In the genomic region with DNA sequence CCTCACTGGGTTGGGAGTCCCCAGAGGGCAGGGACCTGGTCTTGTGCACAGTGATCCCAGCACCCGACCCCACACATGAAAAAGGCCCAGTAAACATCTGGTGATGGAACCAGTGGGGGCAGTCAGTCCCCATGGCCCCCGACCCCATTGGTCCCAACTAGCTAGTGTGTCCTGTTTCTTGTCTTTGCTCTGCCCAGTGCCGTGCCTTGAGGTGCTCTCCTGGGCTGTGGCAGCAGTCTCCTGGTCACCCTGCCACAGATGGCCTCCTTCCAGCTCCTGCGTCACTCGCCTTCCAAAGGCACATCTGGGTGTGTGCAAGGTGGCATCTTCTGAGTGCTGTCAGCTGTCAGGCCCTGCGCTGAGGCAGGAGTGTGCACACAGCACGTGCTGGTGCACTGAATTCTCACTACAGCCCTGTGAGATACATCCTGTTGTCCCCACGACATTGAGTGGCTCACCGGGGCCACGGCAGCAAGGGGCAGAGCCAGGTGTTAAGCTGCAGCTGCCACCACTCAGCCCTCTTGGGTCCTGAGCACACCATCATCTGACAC, we compare ENCODE assay signal across 1 cellular context.
TF ChIP-seq lines count a peak whose summit lies in the region.

No MANE protein-coding gene starts in this region.

TF ChIP-seq in GM23338, 12 proteins besides CTCF, POLR2A, EP300 and RAD21 (continued from another document):
- TF ChIP-seq, protein P1, sequence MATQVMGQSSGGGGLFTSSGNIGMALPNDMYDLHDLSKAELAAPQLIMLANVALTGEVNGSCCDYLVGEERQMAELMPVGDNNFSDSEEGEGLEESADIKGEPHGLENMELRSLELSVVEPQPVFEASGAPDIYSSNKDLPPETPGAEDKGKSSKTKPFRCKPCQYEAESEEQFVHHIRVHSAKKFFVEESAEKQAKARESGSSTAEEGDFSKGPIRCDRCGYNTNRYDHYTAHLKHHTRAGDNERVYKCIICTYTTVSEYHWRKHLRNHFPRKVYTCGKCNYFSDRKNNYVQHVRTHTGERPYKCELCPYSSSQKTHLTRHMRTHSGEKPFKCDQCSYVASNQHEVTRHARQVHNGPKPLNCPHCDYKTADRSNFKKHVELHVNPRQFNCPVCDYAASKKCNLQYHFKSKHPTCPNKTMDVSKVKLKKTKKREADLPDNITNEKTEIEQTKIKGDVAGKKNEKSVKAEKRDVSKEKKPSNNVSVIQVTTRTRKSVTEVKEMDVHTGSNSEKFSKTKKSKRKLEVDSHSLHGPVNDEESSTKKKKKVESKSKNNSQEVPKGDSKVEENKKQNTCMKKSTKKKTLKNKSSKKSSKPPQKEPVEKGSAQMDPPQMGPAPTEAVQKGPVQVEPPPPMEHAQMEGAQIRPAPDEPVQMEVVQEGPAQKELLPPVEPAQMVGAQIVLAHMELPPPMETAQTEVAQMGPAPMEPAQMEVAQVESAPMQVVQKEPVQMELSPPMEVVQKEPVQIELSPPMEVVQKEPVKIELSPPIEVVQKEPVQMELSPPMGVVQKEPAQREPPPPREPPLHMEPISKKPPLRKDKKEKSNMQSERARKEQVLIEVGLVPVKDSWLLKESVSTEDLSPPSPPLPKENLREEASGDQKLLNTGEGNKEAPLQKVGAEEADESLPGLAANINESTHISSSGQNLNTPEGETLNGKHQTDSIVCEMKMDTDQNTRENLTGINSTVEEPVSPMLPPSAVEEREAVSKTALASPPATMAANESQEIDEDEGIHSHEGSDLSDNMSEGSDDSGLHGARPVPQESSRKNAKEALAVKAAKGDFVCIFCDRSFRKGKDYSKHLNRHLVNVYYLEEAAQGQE (IDR thresholded peaks at IDR 0.05; ENCODE audit: unreplicated experiment), result no peak
- TF ChIP-seq, protein P2, sequence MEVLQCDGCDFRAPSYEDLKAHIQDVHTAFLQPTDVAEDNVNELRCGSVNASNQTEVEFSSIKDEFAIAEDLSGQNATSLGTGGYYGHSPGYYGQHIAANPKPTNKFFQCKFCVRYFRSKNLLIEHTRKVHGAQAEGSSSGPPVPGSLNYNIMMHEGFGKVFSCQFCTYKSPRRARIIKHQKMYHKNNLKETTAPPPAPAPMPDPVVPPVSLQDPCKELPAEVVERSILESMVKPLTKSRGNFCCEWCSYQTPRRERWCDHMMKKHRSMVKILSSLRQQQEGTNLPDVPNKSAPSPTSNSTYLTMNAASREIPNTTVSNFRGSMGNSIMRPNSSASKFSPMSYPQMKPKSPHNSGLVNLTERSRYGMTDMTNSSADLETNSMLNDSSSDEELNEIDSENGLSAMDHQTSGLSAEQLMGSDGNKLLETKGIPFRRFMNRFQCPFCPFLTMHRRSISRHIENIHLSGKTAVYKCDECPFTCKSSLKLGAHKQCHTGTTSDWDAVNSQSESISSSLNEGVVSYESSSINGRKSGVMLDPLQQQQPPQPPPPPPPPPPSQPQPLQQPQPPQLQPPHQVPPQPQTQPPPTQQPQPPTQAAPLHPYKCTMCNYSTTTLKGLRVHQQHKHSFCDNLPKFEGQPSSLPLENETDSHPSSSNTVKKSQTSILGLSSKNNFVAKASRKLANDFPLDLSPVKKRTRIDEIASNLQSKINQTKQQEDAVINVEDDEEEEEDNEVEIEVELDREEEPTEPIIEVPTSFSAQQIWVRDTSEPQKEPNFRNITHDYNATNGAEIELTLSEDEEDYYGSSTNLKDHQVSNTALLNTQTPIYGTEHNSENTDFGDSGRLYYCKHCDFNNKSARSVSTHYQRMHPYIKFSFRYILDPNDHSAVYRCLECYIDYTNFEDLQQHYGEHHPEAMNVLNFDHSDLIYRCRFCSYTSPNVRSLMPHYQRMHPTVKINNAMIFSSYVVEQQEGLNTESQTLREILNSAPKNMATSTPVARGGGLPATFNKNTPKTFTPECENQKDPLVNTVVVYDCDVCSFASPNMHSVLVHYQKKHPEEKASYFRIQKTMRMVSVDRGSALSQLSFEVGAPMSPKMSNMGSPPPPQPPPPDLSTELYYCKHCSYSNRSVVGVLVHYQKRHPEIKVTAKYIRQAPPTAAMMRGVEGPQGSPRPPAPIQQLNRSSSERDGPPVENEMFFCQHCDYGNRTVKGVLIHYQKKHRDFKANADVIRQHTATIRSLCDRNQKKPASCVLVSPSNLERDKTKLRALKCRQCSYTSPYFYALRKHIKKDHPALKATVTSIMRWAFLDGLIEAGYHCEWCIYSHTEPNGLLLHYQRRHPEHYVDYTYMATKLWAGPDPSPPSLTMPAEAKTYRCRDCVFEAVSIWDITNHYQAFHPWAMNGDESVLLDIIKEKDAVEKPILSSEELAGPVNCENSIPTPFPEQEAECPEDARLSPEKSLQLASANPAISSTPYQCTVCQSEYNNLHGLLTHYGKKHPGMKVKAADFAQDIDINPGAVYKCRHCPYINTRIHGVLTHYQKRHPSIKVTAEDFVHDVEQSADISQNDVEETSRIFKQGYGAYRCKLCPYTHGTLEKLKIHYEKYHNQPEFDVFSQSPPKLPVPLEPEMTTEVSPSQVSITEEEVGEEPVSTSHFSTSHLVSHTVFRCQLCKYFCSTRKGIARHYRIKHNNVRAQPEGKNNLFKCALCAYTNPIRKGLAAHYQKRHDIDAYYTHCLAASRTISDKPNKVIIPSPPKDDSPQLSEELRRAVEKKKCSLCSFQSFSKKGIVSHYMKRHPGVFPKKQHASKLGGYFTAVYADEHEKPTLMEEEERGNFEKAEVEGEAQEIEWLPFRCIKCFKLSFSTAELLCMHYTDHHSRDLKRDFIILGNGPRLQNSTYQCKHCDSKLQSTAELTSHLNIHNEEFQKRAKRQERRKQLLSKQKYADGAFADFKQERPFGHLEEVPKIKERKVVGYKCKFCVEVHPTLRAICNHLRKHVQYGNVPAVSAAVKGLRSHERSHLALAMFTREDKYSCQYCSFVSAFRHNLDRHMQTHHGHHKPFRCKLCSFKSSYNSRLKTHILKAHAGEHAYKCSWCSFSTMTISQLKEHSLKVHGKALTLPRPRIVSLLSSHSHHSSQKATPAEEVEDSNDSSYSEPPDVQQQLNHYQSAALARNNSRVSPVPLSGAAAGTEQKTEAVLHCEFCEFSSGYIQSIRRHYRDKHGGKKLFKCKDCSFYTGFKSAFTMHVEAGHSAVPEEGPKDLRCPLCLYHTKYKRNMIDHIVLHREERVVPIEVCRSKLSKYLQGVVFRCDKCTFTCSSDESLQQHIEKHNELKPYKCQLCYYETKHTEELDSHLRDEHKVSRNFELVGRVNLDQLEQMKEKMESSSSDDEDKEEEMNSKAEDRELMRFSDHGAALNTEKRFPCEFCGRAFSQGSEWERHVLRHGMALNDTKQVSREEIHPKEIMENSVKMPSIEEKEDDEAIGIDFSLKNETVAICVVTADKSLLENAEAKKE (CRISPR knock-in tag; IDR thresholded peaks at IDR 0.05), result no peak
- TF ChIP-seq STAT1 (IDR thresholded peaks at IDR 0.05; ENCODE audit: unreplicated experiment), result no peak
- TF ChIP-seq JUNB (IDR thresholded peaks at IDR 0.05; ENCODE audit: unreplicated experiment), result no peak
- TF ChIP-seq CREB1 (CRISPR knock-in tag; IDR thresholded peaks at IDR 0.05; ENCODE audit: low read depth), result no peak
- no peak for TF ChIP-seq ZNF114 (CRISPR knock-in tag; IDR thresholded peaks at IDR 0.05)
- TF ChIP-seq, protein P3, sequence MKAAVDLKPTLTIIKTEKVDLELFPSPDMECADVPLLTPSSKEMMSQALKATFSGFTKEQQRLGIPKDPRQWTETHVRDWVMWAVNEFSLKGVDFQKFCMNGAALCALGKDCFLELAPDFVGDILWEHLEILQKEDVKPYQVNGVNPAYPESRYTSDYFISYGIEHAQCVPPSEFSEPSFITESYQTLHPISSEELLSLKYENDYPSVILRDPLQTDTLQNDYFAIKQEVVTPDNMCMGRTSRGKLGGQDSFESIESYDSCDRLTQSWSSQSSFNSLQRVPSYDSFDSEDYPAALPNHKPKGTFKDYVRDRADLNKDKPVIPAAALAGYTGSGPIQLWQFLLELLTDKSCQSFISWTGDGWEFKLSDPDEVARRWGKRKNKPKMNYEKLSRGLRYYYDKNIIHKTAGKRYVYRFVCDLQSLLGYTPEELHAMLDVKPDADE (IDR thresholded peaks at IDR 0.05), result no peak
- no peak for TF ChIP-seq EZH2phosphoT487 (IDR thresholded peaks at IDR 0.05; ENCODE audit: unreplicated experiment)
- no peak for TF ChIP-seq ZNF331 (CRISPR knock-in tag; IDR thresholded peaks at IDR 0.05; ENCODE audit: low read depth)
- no peak for TF ChIP-seq NANOG (IDR thresholded peaks at IDR 0.05; ENCODE audit: borderline replicate concordance)
TF ChIP-seq in GM23338: peak in this region for 0.
